ENCODE assay signal across 22 cellular contexts in the genomic region with DNA sequence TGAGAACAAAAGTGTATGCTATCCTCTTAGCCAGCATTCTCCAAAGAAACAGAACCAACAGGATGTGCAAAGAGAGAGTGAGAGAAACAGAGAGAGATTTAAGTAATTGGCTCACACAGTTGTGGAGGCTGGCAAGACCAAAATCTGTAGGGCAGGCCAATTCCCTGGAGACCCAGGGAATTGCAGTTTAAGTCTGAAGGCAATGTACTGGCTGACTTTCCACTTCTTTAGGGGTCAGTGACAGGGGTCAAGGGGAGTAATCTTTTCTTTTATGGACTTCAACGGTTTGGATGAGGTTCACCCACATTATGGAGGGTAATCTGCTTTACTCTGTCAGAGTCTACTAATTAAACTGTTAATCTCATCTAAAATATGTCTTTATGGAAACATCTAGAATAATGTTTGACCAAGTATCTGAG. TPM values are rescaled to one million over a fixed set of nuclear protein-coding genes. Genes with fewer than 3 reads are reported as not detected.
A peak's percentile ranks its signal among the peaks of the same experiment; 100 is the strongest.
DNase-seq lines count a peak whose midpoint lies in the region; ATAC-seq and TF ChIP-seq lines count a peak whose summit lies in the region.
"Had no signal": no experiment of that assay in that cellular context is flagged by ENCODE, and none has a peak within 500 bp of the region (broad histone marks: within the 10 kb centered on the region; RNA-seq: fewer than 3 reads in every experiment).

No MANE protein-coding gene starts in this region.

- H3K4me3 ChIP-seq in AG10803 (ENCODE audit: low read length): no peak overlapping the region
- H3K4me3 ChIP-seq in Loucy (ENCODE audit: low read length, poor library complexity, severe bottlenecking): no peak overlapping the region
- no peak overlapping the region for H3K4me3 ChIP-seq in endodermal cell (ENCODE audit: low read length)
- H3K4me3 ChIP-seq in neural progenitor cell: no peak overlapping the region
- H3K4me3 ChIP-seq: dorsolateral prefrontal cortex, MG63, right lobe of liver had no signal

- no peak overlapping the region for H3K9ac ChIP-seq in Loucy (ENCODE audit: low read depth, low read length, poor library complexity, severe bottlenecking)
- H3K9ac ChIP-seq in endodermal cell (ENCODE audit: extremely low read depth, low read length, poor library complexity, severe bottlenecking): no peak overlapping the region
- no peak overlapping the region for H3K9ac ChIP-seq in neural progenitor cell

- no peaks in the 10 kb centered on the region for H3K9me2 ChIP-seq in Loucy (replicated peaks; ENCODE audit: low read depth, low read length)

- peak; percentile 13 for DNase-seq in AG10803 (ENCODE audit: low read depth)
- DNase-seq in endodermal cell: no peak
- peak; percentile 11 for DNase-seq in neural progenitor cell (ENCODE audit: low spot score)
- DNase-seq in glomerular visceral epithelial cell (ENCODE audit: extremely low spot score): no peak
- no peak for DNase-seq in NCI-H1694 (lab: John Stamatoyannopoulos, UW)
- no peak for DNase-seq in left lobe of liver (ENCODE audit: low spot score)
- DNase-seq: activated T-cell treated with anti-CD3 and anti-CD28 coated beads, Interleukin-2, amount 50 U/mL, for 4 hours; brain microvascular endothelial cell; Caco-2; dorsolateral prefrontal cortex; HFFc6; hypothalamus; kidney glomerular epithelial cell; MG63; NCI-H2029; right lobe of liver; stimulated activated CD4-positive, alpha-beta T cell treated with anti-CD3 and anti-CD28 coated beads, Interleukin-4, amount 100 ng/mL, for 24 hours; substantia nigra had no signal

- 0 out of 2 replicates have a peak overlapping the region, but pooled peaks have one; percentile 9 for H2AFZ ChIP-seq in Loucy (ENCODE audit: low read length)
- no peak overlapping the region for H2AFZ ChIP-seq in neural progenitor cell (replicated peaks)

- H3K27me3 ChIP-seq in Loucy (ENCODE audit: insufficient read depth, low read length, poor library complexity, severe bottlenecking) (no peaks in the 10 kb centered on the region), endodermal cell (ENCODE audit: control insufficient read depth, insufficient read depth, low read length, poor library complexity, severe bottlenecking) (no peaks in the 10 kb centered on the region), neural progenitor cell (no peaks in the 10 kb centered on the region)
- H3K27me3 ChIP-seq: brain microvascular endothelial cell, dorsolateral prefrontal cortex, MG63, right lobe of liver had no signal

- H3K27me3 Mint-ChIP-seq in endodermal cell (ENCODE audit: insufficient read depth) (no peaks in the 10 kb centered on the region), neural progenitor cell (ENCODE audit: insufficient read depth, low read depth) (no peaks in the 10 kb centered on the region)
- H3K27me3 Mint-ChIP-seq: activated naive CD4-positive, alpha-beta T cell treated with anti-CD3 and anti-CD28 coated beads, Interleukin-2, amount 50 U/mL, for 24 hours had no signal

- H3F3A ChIP-seq in Loucy (ENCODE audit: low read depth): no peaks in the 10 kb centered on the region
- H3F3A ChIP-seq in neural progenitor cell (ENCODE audit: low read depth): peaks cover 4% of the 10 kb centered on the region

- no peaks in the 10 kb centered on the region for H3K9me3 Mint-ChIP-seq in endodermal cell
- no peaks in the 10 kb centered on the region for H3K9me3 Mint-ChIP-seq in neural progenitor cell
- H3K9me3 Mint-ChIP-seq: activated naive CD4-positive, alpha-beta T cell treated with anti-CD3 and anti-CD28 coated beads, Interleukin-2, amount 50 U/mL, for 24 hours; activated T-cell treated with anti-CD3 and anti-CD28 coated beads, Interleukin-2, amount 50 U/mL, for 4 hours; HFFc6 had no signal

- H3K36me3 Mint-ChIP-seq in endodermal cell (ENCODE audit: low read depth) (no peaks in the 10 kb centered on the region), neural progenitor cell (no peaks in the 10 kb centered on the region)
- H3K36me3 Mint-ChIP-seq: activated naive CD4-positive, alpha-beta T cell treated with anti-CD3 and anti-CD28 coated beads, Interleukin-2, amount 50 U/mL, for 24 hours had no signal

- H3K4me1 ChIP-seq in Loucy (ENCODE audit: insufficient read depth, low read length, poor library complexity, severe bottlenecking) (peaks cover 9% of the 10 kb centered on the region), endodermal cell (ENCODE audit: control insufficient read depth, insufficient read depth, low read length) (no peaks in the 10 kb centered on the region), neural progenitor cell (no peaks in the 10 kb centered on the region)
- H3K4me1 ChIP-seq: Caco-2, right lobe of liver had no signal

- ATAC-seq in GM21529 (IDR thresholded peaks at IDR 0.05; ENCODE audit: unreplicated experiment): no peak
- ATAC-seq in left lobe of liver: no peak
- ATAC-seq: activated T-cell treated with anti-CD3 and anti-CD28 coated beads, Interleukin-2, amount 50 U/mL, for 4 hours; esophagus mucosa had no signal

- H3K79me2 ChIP-seq in Loucy (ENCODE audit: insufficient read depth, low read length) (no peaks in the 10 kb centered on the region), neural progenitor cell (ENCODE audit: low read depth) (no peaks in the 10 kb centered on the region)

- H3K4me1 Mint-ChIP-seq in endodermal cell (no peaks in the 10 kb centered on the region), neural progenitor cell (peaks cover 18% of the 10 kb centered on the region)
- H3K4me1 Mint-ChIP-seq: activated naive CD4-positive, alpha-beta T cell treated with anti-CD3 and anti-CD28 coated beads, Interleukin-2, amount 50 U/mL, for 24 hours had no signal

- H3K27ac ChIP-seq in endodermal cell (ENCODE audit: low read depth, low read length): peak overlapping the region; percentile 12
- H3K27ac ChIP-seq in neural progenitor cell: no peak overlapping the region
- H3K27ac ChIP-seq: brain microvascular endothelial cell, dorsolateral prefrontal cortex, right lobe of liver had no signal

- H3K4me3 Mint-ChIP-seq in endodermal cell: no peak overlapping the region
- H3K4me3 Mint-ChIP-seq in neural progenitor cell: no peak overlapping the region
- H3K4me3 Mint-ChIP-seq: activated naive CD4-positive, alpha-beta T cell treated with anti-CD3 and anti-CD28 coated beads, Interleukin-2, amount 50 U/mL, for 24 hours; activated T-cell treated with anti-CD3 and anti-CD28 coated beads, Interleukin-2, amount 50 U/mL, for 4 hours; HFFc6 had no signal

- no peaks in the 10 kb centered on the region for H4K20me1 ChIP-seq in Loucy (ENCODE audit: insufficient read depth, low read length, poor library complexity, severe bottlenecking)
- no peaks in the 10 kb centered on the region for H4K20me1 ChIP-seq in neural progenitor cell (ENCODE audit: low read depth)

- H3K36me3 ChIP-seq in Loucy (ENCODE audit: insufficient read depth, low read length) (no peaks in the 10 kb centered on the region), endodermal cell (ENCODE audit: control insufficient read depth, insufficient read depth, low read length) (no peaks in the 10 kb centered on the region), neural progenitor cell (no peaks in the 10 kb centered on the region)
- H3K36me3 ChIP-seq: brain microvascular endothelial cell, MG63, right lobe of liver had no signal

- H3K4me2 ChIP-seq in Loucy (ENCODE audit: low read depth, low read length, poor library complexity, severe bottlenecking) (no peak overlapping the region), neural progenitor cell (no peak overlapping the region)

- 80 to 86% methylated on average over 1 of the region's 1 CpG for WGBS in endodermal cell (ENCODE audit: insufficient coverage in 1 of 2, insufficient read length in 1 of 2), 2 experiments

- no peak overlapping the region for H3K27ac Mint-ChIP-seq in endodermal cell
- H3K27ac Mint-ChIP-seq in neural progenitor cell: no peak overlapping the region
- H3K27ac Mint-ChIP-seq: activated naive CD4-positive, alpha-beta T cell treated with anti-CD3 and anti-CD28 coated beads, Interleukin-2, amount 50 U/mL, for 24 hours; HFFc6 had no signal

- H3K9me3 ChIP-seq in Loucy (ENCODE audit: insufficient read depth, low read depth, low read length): no peaks in the 10 kb centered on the region
- H3K9me3 ChIP-seq in endodermal cell (ENCODE audit: control insufficient read depth, low read length): no peaks in the 10 kb centered on the region
- no peaks in the 10 kb centered on the region for H3K9me3 ChIP-seq in neural progenitor cell (ENCODE audit: low read depth)
- H3K9me3 ChIP-seq: Caco-2, MG63, right lobe of liver had no signal

- TF ChIP-seq CTCF in AG10803 (conservative IDR thresholded peaks at IDR 0.05; ENCODE audit: low read length): no peak
- TF ChIP-seq CTCF in Loucy (conservative IDR thresholded peaks at IDR 0.05; ENCODE audit: low read length): no peak
- TF ChIP-seq CTCF in endodermal cell (conservative IDR thresholded peaks at IDR 0.05): no peak
- TF ChIP-seq CTCF in neural progenitor cell (IDR thresholded peaks at IDR 0.05): no peak

RNA-seq across cellular contexts. Expression of a gene that starts 59.3 kb away (rescaled TPM):
- total RNA-seq in endodermal cell (10 to 100 TPM; 64.4 to 76.4 TPM), neural progenitor cell (ENCODE audit: low replicate concordance) (6.9 and 7.3 TPM in 2 replicates), left lobe of liver (23.6 TPM)
- polyA plus RNA-seq in endodermal cell (2013, experiment 1 of 2): 21.4 TPM
- polyA plus RNA-seq in endodermal cell (2013, experiment 2 of 2): 20.1 TPM

Comparison
In these comparisons a context has a peak if more than half of its experiments do, and no peak if none do; other contexts are left out.
1. DNase-seq: peak in AG10803 (single experiment) and neural progenitor cell (single experiment); none in endodermal cell (single experiment), glomerular visceral epithelial cell (single experiment), NCI-H1694 (single experiment) and left lobe of liver (single experiment).